19 cellular contexts compared by ENCODE assay signal in genomic region chr3:35295875-35296274, GRCh38.
"Had no signal": no experiment of that assay in that cellular context is flagged by ENCODE, and none has a peak within 500 bp of the region (broad histone marks: within the 10 kb centered on the region; RNA-seq: fewer than 3 reads in every experiment).

No MANE protein-coding gene starts in this region.

- H3K36me3 ChIP-seq: pancreas, tibial nerve had no signal

- H3K36me3 Mint-ChIP-seq: naive B cell; stimulated activated memory B cell treated with anti-CD40 and anti-IgM and Interleukin-4, amounts not matched to agents 10 μg/mL and 1 μg/mL and 100 μg/mL, for 72 hours had no signal

- DNase-seq: cortex of kidney; dorsolateral prefrontal cortex; effector CD8-positive, alpha-beta T cell; foreskin melanocyte; head of caudate nucleus; kidney glomerular epithelial cell; mesendoderm; naive B cell; occipital lobe; pancreas; right cardiac atrium; stimulated activated CD4-positive, alpha-beta T cell treated with anti-CD3 and anti-CD28 coated beads, Interleukin-4, amount 100 ng/mL, for 24 hours had no signal

- H3K27ac Mint-ChIP-seq: naive B cell; nephron; progenitor cell of endocrine pancreas; stimulated activated memory B cell treated with anti-CD40 and anti-IgM and Interleukin-4, amounts not matched to agents 10 μg/mL and 1 μg/mL and 100 μg/mL, for 72 hours; stimulated activated naive CD8-positive, alpha-beta T cell treated with anti-CD3 and anti-CD28 coated beads, Interleukin-15, Interleukin-2, amounts not matched to agents 100 ng/mL and 50 ng/mL, for 24 hours had no signal

- H3K4me2 ChIP-seq: hepatocyte had no signal

- FAIRE-seq: islet of Langerhans, pancreas had no signal

- H3K79me2 ChIP-seq: hepatocyte had no signal

- H3K27me3 Mint-ChIP-seq: naive B cell; progenitor cell of endocrine pancreas; stimulated activated memory B cell treated with anti-CD40 and anti-IgM and Interleukin-4, amounts not matched to agents 10 μg/mL and 1 μg/mL and 100 μg/mL, for 72 hours had no signal

- H3K9me3 ChIP-seq: pancreas, tibial nerve had no signal

- H2AFZ ChIP-seq: hepatocyte had no signal

- H3K27me3 ChIP-seq: dorsolateral prefrontal cortex, hepatocyte, pancreas, tibial nerve had no signal

- H3K27ac ChIP-seq: dorsolateral prefrontal cortex, hepatocyte, pancreas, tibial nerve had no signal

- H3K4me3 ChIP-seq: dorsolateral prefrontal cortex, hepatocyte, pancreas, tibial nerve had no signal

- H3K4me1 ChIP-seq: pancreas, tibial nerve had no signal

- H3K4me3 Mint-ChIP-seq: naive B cell; nephron; stimulated activated memory B cell treated with anti-CD40 and anti-IgM and Interleukin-4, amounts not matched to agents 10 μg/mL and 1 μg/mL and 100 μg/mL, for 72 hours; stimulated activated naive CD8-positive, alpha-beta T cell treated with anti-CD3 and anti-CD28 coated beads, Interleukin-15, Interleukin-2, amounts not matched to agents 100 ng/mL and 50 ng/mL, for 24 hours had no signal

- H3K9me3 Mint-ChIP-seq: naive B cell; nephron; stimulated activated memory B cell treated with anti-CD40 and anti-IgM and Interleukin-4, amounts not matched to agents 10 μg/mL and 1 μg/mL and 100 μg/mL, for 72 hours had no signal

- ATAC-seq: pancreas; right cardiac atrium; stimulated activated memory B cell treated with anti-CD40 and anti-IgM and Interleukin-4, amounts not matched to agents 10 μg/mL and 1 μg/mL and 100 μg/mL, for 72 hours had no signal

- H3K4me1 Mint-ChIP-seq: naive B cell; nephron; stimulated activated memory B cell treated with anti-CD40 and anti-IgM and Interleukin-4, amounts not matched to agents 10 μg/mL and 1 μg/mL and 100 μg/mL, for 72 hours had no signal
